In genomic region chr15:77605582-77605981, GRCh38 we compare ENCODE assay signal across 23 cellular contexts. TPM values are rescaled to one million over a fixed set of nuclear protein-coding genes. Genes with fewer than 3 reads are reported as not detected.
"Had no signal": no experiment of that assay in that cellular context is flagged by ENCODE, and none has a peak within 500 bp of the region (broad histone marks: within the 10 kb centered on the region; RNA-seq: fewer than 3 reads in every experiment).

No MANE protein-coding gene starts in this region.

- H3K9me3 Mint-ChIP-seq: activated CD4-positive, alpha-beta T cell treated with anti-CD3 and anti-CD28 coated beads, Interleukin-2, amount 10 ng/mL, durations not matched to agents 7 days and 5 days; activated naive CD8-positive, alpha-beta T cell treated with anti-CD3 and anti-CD28 coated beads, Interleukin-2, amount 50 U/mL, for 24 hours; activated T-helper 1 cell treated with anti-CD3 and anti-CD28 coated beads, Interleukin-12 subunit alpha, Interleukin-12 subunit beta, Interleukin-2, Interleukin-4 antibody, amounts not matched to agents 30 ng/mL and 10 ng/mL and 1 ng/mL, durations not matched to agents 14 hours and 24 hours and 36 hours; dendritic cell treated with granulocyte-macrophage colony-stimulating factor and Interleukin-4, amounts not matched to agents 40 ng/mL and 50 ng/mL, for 4 days; naive B cell; stimulated activated naive CD8-positive, alpha-beta T cell treated with anti-CD3 and anti-CD28 coated beads, Interleukin-15, Interleukin-2, amounts not matched to agents 100 ng/mL and 50 ng/mL, for 24 hours had no signal

- H3K4me3 Mint-ChIP-seq: activated CD4-positive, alpha-beta T cell treated with anti-CD3 and anti-CD28 coated beads, Interleukin-2, amount 10 ng/mL, durations not matched to agents 7 days and 5 days; activated CD8-positive, alpha-beta T cell treated with anti-CD3 and anti-CD28 coated beads, Interleukin-2, amount 10 ng/mL, durations not matched to agents 7 days and 5 days; activated naive CD8-positive, alpha-beta T cell treated with anti-CD3 and anti-CD28 coated beads, Interleukin-2, amount 50 U/mL, for 24 hours; activated T-helper 1 cell treated with anti-CD3 and anti-CD28 coated beads, Interleukin-12 subunit alpha, Interleukin-12 subunit beta, Interleukin-2, Interleukin-4 antibody, amounts not matched to agents 30 ng/mL and 10 ng/mL and 1 ng/mL, durations not matched to agents 14 hours and 24 hours and 36 hours; dendritic cell treated with granulocyte-macrophage colony-stimulating factor and Interleukin-4, amounts not matched to agents 40 ng/mL and 50 ng/mL, for 4 days; stimulated activated naive CD8-positive, alpha-beta T cell treated with anti-CD3 and anti-CD28 coated beads, Interleukin-15, Interleukin-2, amounts not matched to agents 100 ng/mL and 50 ng/mL, for 24 hours had no signal

- DNase-seq: activated CD4-positive, alpha-beta T cell treated with anti-CD3 and anti-CD28 coated beads, Interleukin-2, amount 10 ng/mL, durations not matched to agents 7 days and 5 days; activated CD4-positive, CD25-positive, alpha-beta regulatory T cell treated with anti-CD3 and anti-CD28 coated beads, Interleukin-2, amount 50 U/mL, for 72 hours; activated CD8-positive, alpha-beta T cell treated with anti-CD3 and anti-CD28 coated beads, Interleukin-2, amount 10 ng/mL, durations not matched to agents 7 days and 5 days; activated gamma-delta T cell; activated naive CD4-positive, alpha-beta T cell treated with anti-CD3 and anti-CD28 coated beads, Interleukin-2, amount 50 U/mL, for 16 hours; activated naive CD8-positive, alpha-beta T cell treated with anti-CD3 and anti-CD28 coated beads, Interleukin-2, amount 50 U/mL, for 24 hours; caudate nucleus; effector CD8-positive, alpha-beta T cell; erythroblast; foreskin fibroblast; kidney; lower lobe of right lung; naive B cell; thyroid gland had no signal

- H3K36me3 ChIP-seq: lower lobe of right lung, pancreas, thyroid gland had no signal

- H3K27ac ChIP-seq: lower lobe of right lung, pancreas, thyroid gland, VCaP had no signal

- H3K27me3 ChIP-seq: pancreas, thyroid gland had no signal

- H3K4me1 ChIP-seq: lower lobe of right lung, pancreas, thyroid gland had no signal

- FAIRE-seq: kidney, pancreas had no signal

- ATAC-seq: activated CD8-positive, alpha-beta T cell treated with anti-CD3 and anti-CD28 coated beads, Interleukin-2, amount 10 ng/mL, durations not matched to agents 7 days and 5 days; activated naive CD8-positive, alpha-beta T cell treated with anti-CD3 and anti-CD28 coated beads, Interleukin-2, amount 50 U/mL, for 24 hours; lower lobe of right lung; right cardiac atrium had no signal

- H3K9me3 ChIP-seq: lower lobe of right lung, pancreas, thyroid gland had no signal

- H3K36me3 Mint-ChIP-seq: naive B cell had no signal

- H3K27ac Mint-ChIP-seq: activated CD4-positive, alpha-beta T cell treated with anti-CD3 and anti-CD28 coated beads, Interleukin-2, amount 10 ng/mL, durations not matched to agents 7 days and 5 days; activated CD8-positive, alpha-beta T cell treated with anti-CD3 and anti-CD28 coated beads, Interleukin-2, amount 10 ng/mL, durations not matched to agents 7 days and 5 days; activated naive CD8-positive, alpha-beta T cell treated with anti-CD3 and anti-CD28 coated beads, Interleukin-2, amount 50 U/mL, for 24 hours; activated T-helper 1 cell treated with anti-CD3 and anti-CD28 coated beads, Interleukin-12 subunit alpha, Interleukin-12 subunit beta, Interleukin-2, Interleukin-4 antibody, amounts not matched to agents 30 ng/mL and 10 ng/mL and 1 ng/mL, durations not matched to agents 14 hours and 24 hours and 36 hours; dendritic cell treated with granulocyte-macrophage colony-stimulating factor and Interleukin-4, amounts not matched to agents 40 ng/mL and 50 ng/mL, for 4 days; stimulated activated naive CD8-positive, alpha-beta T cell treated with anti-CD3 and anti-CD28 coated beads, Interleukin-15, Interleukin-2, amounts not matched to agents 100 ng/mL and 50 ng/mL, for 24 hours had no signal

- H3K4me3 ChIP-seq: lower lobe of right lung, pancreas, thyroid gland had no signal

- H3K27me3 Mint-ChIP-seq: activated naive CD8-positive, alpha-beta T cell treated with anti-CD3 and anti-CD28 coated beads, Interleukin-2, amount 50 U/mL, for 24 hours; stimulated activated naive CD8-positive, alpha-beta T cell treated with anti-CD3 and anti-CD28 coated beads, Interleukin-15, Interleukin-2, amounts not matched to agents 100 ng/mL and 50 ng/mL, for 24 hours had no signal

RNA-seq across cellular contexts. Expression of gene LINGO1, which starts 27.1 kb away (rescaled TPM):
- total RNA-seq: activated CD4-positive, alpha-beta T cell treated with anti-CD3 and anti-CD28 coated beads, Interleukin-2, amount 10 ng/mL, durations not matched to agents 7 days and 5 days; activated CD8-positive, alpha-beta T cell treated with anti-CD3 and anti-CD28 coated beads, Interleukin-2, amount 10 ng/mL, durations not matched to agents 7 days and 5 days; activated T-helper 1 cell treated with anti-CD3 and anti-CD28 coated beads, Interleukin-12 subunit alpha, Interleukin-12 subunit beta, Interleukin-2, Interleukin-4 antibody, amounts not matched to agents 30 ng/mL and 10 ng/mL and 1 ng/mL, durations not matched to agents 14 hours and 24 hours and 36 hours; fibroblast of lung; pulmonary artery endothelial cell; T-helper 2 cell treated with Interferon-gamma antibody and Interleukin-4, amounts not matched to agents 100 ng/mL and 5 ng/mL, for 36 hours had no signal
